17 cellular contexts compared by ENCODE assay signal in genomic region chr7:99210265-99210970, GRCh38. TPM values are rescaled to one million over a fixed set of nuclear protein-coding genes. Genes with fewer than 3 reads are reported as not detected.
DNase-seq lines count a peak whose midpoint lies in the region; ATAC-seq and TF ChIP-seq lines count a peak whose summit lies in the region.
"Had no signal": no experiment of that assay in that cellular context is flagged by ENCODE, and none has a peak within 500 bp of the region (broad histone marks: within the 10 kb centered on the region; RNA-seq: fewer than 3 reads in every experiment).

No MANE protein-coding gene starts in this region.

- intact Hi-C loops in Panc1 (cut with micrococcal nuclease; ENCODE audit: unreplicated experiment) = no loop called here

- peaks cover 8 to 11% of the 10 kb centered on the region in 2 donors for H3K27me3 Mint-ChIP-seq in T-cell

- no peak overlapping the region for H3K4me3 ChIP-seq in Panc1 (ENCODE audit: low read depth in 2 of 2, low read length in 2 of 2)
- H3K4me3 ChIP-seq in fibroblast of the aortic adventitia (ENCODE audit: low read depth, low read length) = no peak overlapping the region

- H3K36me3 ChIP-seq in Panc1 (ENCODE audit: control insufficient read depth, insufficient read depth, low read length) = no peaks in the 10 kb centered on the region

- DNase-seq in HT-29 (ENCODE audit: low spot score) = peak; percentile 93
- DNase-seq in Panc1 (ENCODE audit: low read depth, low spot score) = peak; percentile 65
- DNase-seq in fibroblast of the aortic adventitia (ENCODE audit: low read depth) = peak; percentile 20
- DNase-seq in renal cortical epithelial cell (ENCODE audit: low read depth) = peak; percentile 92
- DNase-seq in NCI-H526 treated with DMSO at 0.1 percent for 48 hours (lab: John Stamatoyannopoulos, UW) = no peak
- DNase-seq in RKO (ENCODE audit: low spot score) = no peak
- DNase-seq in T-cell = no peak
- no peak for DNase-seq in stimulated activated CD4-positive, alpha-beta T cell treated with anti-CD3 and anti-CD28 coated beads, Interleukin-12 subunit alpha, Interleukin-12 subunit beta, amount 100 ng/mL, for 4 hours
- DNase-seq: activated CD4-positive, alpha-beta T cell treated with anti-CD3 and anti-CD28 coated beads for 1 hour; activated effector memory CD4-positive, alpha-beta T cell treated with anti-CD3 and anti-CD28 coated beads, Interleukin-2, amount 50 U/mL, for 16 hours; DMS 273 treated with DMSO at 0.1 percent for 48 hours; NCI-H510A treated with DMSO at 0.1 percent for 48 hours; SK-N-SH; stimulated activated naive CD4-positive, alpha-beta T cell treated with Interleukin-2 at 50 U/mL for 16 hours had no signal

- H3K27me3 ChIP-seq in Panc1 (ENCODE audit: control insufficient read depth, insufficient read depth, low read length) = no peaks in the 10 kb centered on the region

- POLR2A ChIA-PET in Panc1 (lab: Charles Lee) = no interaction called here
- POLR2A ChIA-PET in T-cell (lab: Charles Lee) = no interaction called here

- no peak overlapping the region for H3K4me3 Mint-ChIP-seq in T-cell
- H3K4me3 Mint-ChIP-seq: neural crest cell had no signal

- H3K4me1 Mint-ChIP-seq in T-cell = no peaks in the 10 kb centered on the region
- H3K4me1 Mint-ChIP-seq: neural crest cell had no signal

- peak overlapping the region; percentile 66 for H3K27ac ChIP-seq in Panc1 (ENCODE audit: low read length)

- CTCF ChIA-PET in Panc1 (lab: Charles Lee) = no interaction called here
- CTCF ChIA-PET in T-cell (lab: Charles Lee) = no interaction called here

- peaks cover 14% of the 10 kb centered on the region for H3K4me1 ChIP-seq in Panc1 (ENCODE audit: control insufficient read depth, insufficient read depth, low read length)

- TF ChIP-seq CTCF in Panc1 (IDR thresholded peaks at IDR 0.05) (no peak), fibroblast of the aortic adventitia (IDR thresholded peaks at IDR 0.05; ENCODE audit: insufficient read depth, low read length) (no peak)

- H3K9me3 Mint-ChIP-seq in T-cell = no peaks in the 10 kb centered on the region
- H3K9me3 Mint-ChIP-seq: neural crest cell had no signal

- in situ Hi-C loops in Panc1 (cut with HindIII; ENCODE audit: low pct_unique_long_range_greater_than_20kb, low sequenced_read_pairs) = no loop called here

- no TSS peak for BruUV-seq in Panc1 (replicated peaks; lab: Mats Ljungman, UMichigan)

- no peaks in the 10 kb centered on the region for H3K36me3 Mint-ChIP-seq in T-cell

- no peaks in the 10 kb centered on the region for H3K9me3 ChIP-seq in Panc1 (ENCODE audit: control insufficient read depth, insufficient read depth, low read depth, low read length)
- H3K9me3 ChIP-seq: SK-N-SH had no signal

- ATAC-seq in Panc1 = 0 out of 2 replicates have a peak, but pooled peaks have one; percentile 9
- no peak for ATAC-seq in T-cell (replicated peaks in 1 of 4)

- no peak overlapping the region for H3K27ac Mint-ChIP-seq in T-cell

RNA-seq across cellular contexts. Expression of gene KPNA7, which starts 2.5 kb away (rescaled TPM):
- total RNA-seq in HT-29 (2014; rRNA removed; shearing (Covaris generic)) = 0.13 and 0.69 TPM in 2 replicates
- total RNA-seq in Panc1 (2021; ENCODE audit: unreplicated experiment) (0.49 TPM), fibroblast of the aortic adventitia (ENCODE audit: low replicate concordance) (not detected in 2 replicates), renal cortical epithelial cell (not detected in 2 replicates), T-cell (under 1 TPM in 2 of 5 donors, not detected in 3; 0.25 to 0.35 TPM)
- 0.34 TPM for polyA plus RNA-seq in Panc1 (2012; ENCODE audit: insufficient read length)
- total RNA-seq: cerebellum, LHCN-M2, neural crest cell had no signal
- polyA plus RNA-seq: SK-N-SH had no signal

Comparison
In these comparisons a context has a peak if more than half of its experiments do, and no peak if none do; other contexts are left out.
1. DNase-seq: peak in HT-29 (single experiment), Panc1 (single experiment), fibroblast of the aortic adventitia (single experiment) and renal cortical epithelial cell (single experiment); none in NCI-H526 treated with DMSO at 0.1 percent for 48 hours (single experiment), RKO (single experiment), T-cell (0 of 34) and stimulated activated CD4-positive, alpha-beta T cell treated with anti-CD3 and anti-CD28 coated beads, Interleukin-12 subunit alpha, Interleukin-12 subunit beta, amount 100 ng/mL, for 4 hours (single experiment).